ENCODE assay signal across 9 cellular contexts in genomic region chr9:104810421-104811339, GRCh38. TPM values are rescaled to one million over a fixed set of nuclear protein-coding genes. Genes with fewer than 3 reads are reported as not detected.
DNase-seq lines count a peak whose midpoint lies in the region; ATAC-seq and TF ChIP-seq lines count a peak whose summit lies in the region.
"Had no signal": no experiment of that assay in that cellular context is flagged by ENCODE, and none has a peak within 500 bp of the region (broad histone marks: within the 10 kb centered on the region; RNA-seq: fewer than 3 reads in every experiment).

No MANE protein-coding gene starts in this region.

- POLR2A ChIA-PET in T-cell (lab: Charles Lee): interaction anchor here in 1 of 2 donors (0.6 kb wide), 1 partner anchor 1433 kb away, joined by 3 read pairs; no protein-coding TSS in a partner anchor

- peaks cover 56 to 63% of the 10 kb centered on the region in 2 donors for H3K36me3 ChIP-seq in muscle layer of duodenum (ENCODE audit: control insufficient read depth in 1 of 2, insufficient read depth in 2 of 2, low read length in 2 of 2)
- no peaks in the 10 kb centered on the region for H3K36me3 ChIP-seq in BE2C

- TF ChIP-seq CTCF in Calu3 (IDR thresholded peaks at IDR 0.05; ENCODE audit: unreplicated experiment) (no peak), BE2C (IDR thresholded peaks at IDR 0.05; ENCODE audit: low read depth, low read length) (no peak)

- H3K4me1 ChIP-seq in muscle layer of duodenum (ENCODE audit: control insufficient read depth in 1 of 2, insufficient read depth in 2 of 2, low read length in 2 of 2) (peaks cover 0 to 6% of the 10 kb centered on the region in 2 donors), BE2C (no peaks in the 10 kb centered on the region)

- peaks cover 22% of the 10 kb centered on the region for H3K4me1 Mint-ChIP-seq in Calu3 (ENCODE audit: low read depth, unreplicated experiment)
- H3K4me1 Mint-ChIP-seq in T-cell: no peaks in the 10 kb centered on the region

- CTCF ChIA-PET in Calu3 (lab: Charles Lee): interaction anchor here (0.7 kb wide), 1 partner anchor 53 kb away, joined by 5 read pairs; no protein-coding TSS in a partner anchor
- CTCF ChIA-PET in T-cell (lab: Charles Lee): no interaction called here

- H3K27ac ChIP-seq in epithelial cell of prostate (peak overlapping the region; percentile 16), muscle layer of duodenum (ENCODE audit: low read length) (peak overlapping the region; percentile 24)

- H3K27me3 Mint-ChIP-seq in Calu3 (ENCODE audit: unreplicated experiment) (no peaks in the 10 kb centered on the region), T-cell (no peaks in the 10 kb centered on the region)

- DNase-seq in Calu3: peak; percentile 35
- DNase-seq in NCI-H2196 (lab: John Stamatoyannopoulos, UW; ENCODE audit: unreplicated experiment): peak; percentile 80
- no peak for DNase-seq in epithelial cell of prostate (ENCODE audit: low read depth, low spot score)
- DNase-seq in NCI-H128 (lab: John Stamatoyannopoulos, UW; ENCODE audit: unreplicated experiment): no peak
- no peak for DNase-seq in T-cell
- DNase-seq in BE2C: no peak

- H3K4me3 Mint-ChIP-seq in Calu3 (ENCODE audit: low read depth, unreplicated experiment) (peak overlapping the region; percentile 5), T-cell (no peak overlapping the region)

- H3K27ac Mint-ChIP-seq in Calu3 (ENCODE audit: unreplicated experiment) (no peak overlapping the region), T-cell (no peak overlapping the region)
- H3K27ac Mint-ChIP-seq: activated T-helper 2 cell treated with anti-CD3 and anti-CD28 coated beads, Interferon-gamma antibody, Interleukin-2, Interleukin-4, amounts not matched to agents 10 μg/mL and 5 μg/mL and 100 μg/mL, durations not matched to agents 14 hours and 24 hours and 36 hours had no signal

- BruUV-seq in Calu3 (replicated peaks; lab: Mats Ljungman, UMichigan): no TSS peak

- no peak for ATAC-seq in HG03097 (IDR thresholded peaks at IDR 0.05; ENCODE audit: low FRiP score, unreplicated experiment)
- no peak for ATAC-seq in T-cell (replicated peaks in 1 of 4)

- H3K9me3 Mint-ChIP-seq in Calu3 (ENCODE audit: low read depth, unreplicated experiment) (no peaks in the 10 kb centered on the region), T-cell (no peaks in the 10 kb centered on the region)
- H3K9me3 Mint-ChIP-seq: activated T-helper 2 cell treated with anti-CD3 and anti-CD28 coated beads, Interferon-gamma antibody, Interleukin-2, Interleukin-4, amounts not matched to agents 10 μg/mL and 5 μg/mL and 100 μg/mL, durations not matched to agents 14 hours and 24 hours and 36 hours had no signal

- no peak overlapping the region for H3K4me3 ChIP-seq in muscle layer of duodenum (ENCODE audit: low read depth in 1 of 2, low read length in 2 of 2)
- H3K4me3 ChIP-seq in BE2C (ENCODE audit: low read depth, low read length): no peak overlapping the region

- H3K36me3 Mint-ChIP-seq in Calu3 (ENCODE audit: insufficient read depth, unreplicated experiment): no peaks in the 10 kb centered on the region
- H3K36me3 Mint-ChIP-seq in T-cell: peaks cover 58% of the 10 kb centered on the region

- H3K9me3 ChIP-seq in muscle layer of duodenum (ENCODE audit: control insufficient read depth in 1 of 2, low read length in 2 of 2) (no peaks in the 10 kb centered on the region), BE2C (no peaks in the 10 kb centered on the region)

- no peaks in the 10 kb centered on the region for H3K27me3 ChIP-seq in muscle layer of duodenum (ENCODE audit: low read depth, low read length)
- H3K27me3 ChIP-seq in BE2C: no peaks in the 10 kb centered on the region

- intact Hi-C loops in Calu3 (cut with micrococcal nuclease; ENCODE audit: unreplicated experiment): no loop called here

RNA-seq across cellular contexts. Expression of gene NIPSNAP3B, which starts 46.8 kb away (rescaled TPM):
- total RNA-seq in Calu3 (2022) (0.83 and 1.1 TPM in 2 replicates), T-cell (1 to 10 TPM in 4 of 5 donors, under 1 TPM in 1; 0.84 to 2.0 (median 1.2) TPM)
- not detected for polyA plus RNA-seq in BE2C (2012; ENCODE audit: insufficient read depth, insufficient read length, low read depth)

Comparison
In these comparisons a context has a peak if more than half of its experiments do, and no peak if none do; other contexts are left out.
1. DNase-seq: peak in Calu3 (single experiment) and NCI-H2196 (single experiment); none in epithelial cell of prostate (single experiment), NCI-H128 (single experiment), T-cell (0 of 34) and BE2C (single experiment).